In the genomic region with DNA sequence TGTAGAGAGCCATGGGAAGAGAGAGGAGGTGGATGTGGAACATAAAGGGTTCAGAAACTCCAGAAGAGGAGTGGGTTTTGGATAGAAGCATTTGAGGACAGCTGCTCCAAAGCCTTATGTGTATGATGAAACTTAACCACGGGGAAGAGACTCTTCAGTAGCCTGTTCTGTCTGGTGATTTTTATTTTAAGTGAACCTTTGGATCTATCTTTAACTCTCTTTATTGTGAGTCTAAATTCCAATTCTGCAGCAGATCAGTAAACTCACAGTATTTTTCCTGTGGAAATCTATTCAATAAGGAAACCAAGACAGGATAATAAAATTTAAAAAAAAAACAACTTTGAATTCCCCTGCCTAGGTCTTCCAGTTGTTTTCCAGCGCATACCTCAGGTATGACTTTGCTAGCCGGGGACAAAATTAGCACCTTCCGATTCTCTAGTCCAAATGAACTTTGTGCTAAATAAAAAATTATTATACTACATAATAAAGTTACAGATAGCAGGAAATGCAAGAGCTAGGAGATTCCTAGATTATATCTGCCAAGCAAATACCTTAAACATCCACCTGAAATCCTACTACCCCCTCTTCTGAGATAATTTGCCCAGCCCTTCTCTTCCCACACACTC, we compare ENCODE assay signal across 1 cellular context.
TF ChIP-seq lines count a peak whose summit lies in the region.

No MANE protein-coding gene starts in this region.

TF ChIP-seq in IMR-90, 13 proteins besides CTCF, POLR2A, EP300 and RAD21:
- no peak for TF ChIP-seq SMC3 (IDR thresholded peaks at IDR 0.05; ENCODE audit: low read depth, low read length)
- no peak for TF ChIP-seq NFE2L2 (IDR thresholded peaks at IDR 0.05; ENCODE audit: low read depth, low read length)
- no peak for TF ChIP-seq ELK1 (IDR thresholded peaks at IDR 0.05; ENCODE audit: borderline replicate concordance, low read depth, low read length)
- no peak for TF ChIP-seq BHLHE40 (IDR thresholded peaks at IDR 0.05; ENCODE audit: low read depth, low read length)
- TF ChIP-seq RCOR1 (IDR thresholded peaks at IDR 0.05; ENCODE audit: insufficient replicate concordance, low read length): no peak
- TF ChIP-seq MAZ (IDR thresholded peaks at IDR 0.05; ENCODE audit: borderline replicate concordance, low read depth, low read length): no peak
- no peak for TF ChIP-seq CHD1 (IDR thresholded peaks at IDR 0.05; ENCODE audit: low read depth, low read length)
- no peak for TF ChIP-seq MAFK (IDR thresholded peaks at IDR 0.05; ENCODE audit: low read depth, low read length)
- no peak for TF ChIP-seq RFX5 (IDR thresholded peaks at IDR 0.05; ENCODE audit: low read depth, low read length)
- TF ChIP-seq MXI1 (IDR thresholded peaks at IDR 0.05; ENCODE audit: borderline replicate concordance, low read depth, low read length): no peak
- no peak for TF ChIP-seq FOS (IDR thresholded peaks at IDR 0.05; ENCODE audit: low read depth, low read length)
